ENCODE assay signal across 7 cellular contexts in the genomic region with DNA sequence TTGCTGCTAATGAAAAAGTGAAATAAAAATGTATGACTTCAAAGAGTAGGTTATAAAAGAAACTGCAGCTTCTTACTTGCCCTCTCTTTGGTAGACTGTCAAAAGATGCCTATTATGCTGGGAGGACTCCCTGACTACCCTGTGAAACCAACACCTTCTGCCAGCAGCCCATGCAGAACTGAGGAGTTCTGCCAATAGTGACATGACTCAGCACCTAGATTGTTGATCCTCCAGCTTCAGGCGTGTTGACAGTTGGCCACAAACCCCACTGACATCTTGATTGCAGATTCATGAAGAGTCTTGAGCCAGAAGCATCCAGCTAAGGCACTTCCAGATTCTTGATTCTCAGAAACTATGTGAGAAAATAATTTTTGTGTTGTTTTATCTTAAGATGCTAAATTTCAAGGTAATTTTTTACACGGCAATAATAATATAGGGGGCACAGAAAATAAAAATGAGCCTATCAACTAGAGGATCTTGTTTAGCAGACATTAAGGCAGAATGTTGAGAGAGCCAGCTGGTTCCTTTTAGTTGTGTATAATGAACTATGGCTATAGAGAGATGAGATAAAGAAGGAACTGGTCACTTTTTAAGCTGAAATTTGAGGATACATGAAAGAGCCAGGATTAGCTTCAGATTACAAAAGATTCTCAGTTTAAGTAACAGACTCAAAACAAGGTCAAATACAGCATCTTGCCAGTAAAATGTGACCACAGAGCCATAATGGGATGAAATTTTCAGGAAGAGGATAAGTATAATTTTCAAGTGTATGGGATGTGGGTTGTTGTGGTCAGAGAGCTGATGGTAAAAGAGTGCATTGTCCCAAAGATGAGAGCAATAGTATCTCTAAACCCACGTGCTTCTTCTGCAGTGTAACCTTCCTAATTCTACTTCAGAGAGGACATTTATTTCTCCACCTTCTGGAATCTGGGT.
A peak's percentile ranks its signal among the peaks of the same experiment; 100 is the strongest.
DNase-seq lines count a peak whose midpoint lies in the region; ATAC-seq, FAIRE-seq and TF ChIP-seq lines count a peak whose summit lies in the region.

No MANE protein-coding gene starts in this region.

- H4K91ac ChIP-seq in H9 (ENCODE audit: insufficient read length, low read depth, low read length): no peak overlapping the region

- no peaks in the 10 kb centered on the region for H3K36me3 ChIP-seq in skeletal muscle tissue (ENCODE audit: control insufficient read depth in 3 of 3, insufficient read depth in 3 of 3, low read length in 3 of 3)

- H3K4me1 Mint-ChIP-seq in H9: peaks cover 4 to 15% of the 10 kb centered on the region in 2 experiments

- no peak overlapping the region for H3K56ac ChIP-seq in H9 (ENCODE audit: insufficient read length, low read depth, low read length)

- H3K27ac ChIP-seq in RWPE1 (0 out of 2 replicates have a peak overlapping the region, but pooled peaks have one; percentile 26), skeletal muscle tissue (ENCODE audit: low read depth, low read length) (peak overlapping the region; percentile 68), H9 (ENCODE audit: insufficient read length, low read depth, low read length) (no peak overlapping the region)

- H3K9ac ChIP-seq in skeletal muscle tissue (ENCODE audit: low read depth in 1 of 3, low read length in 3 of 3): no peak overlapping the region
- H3K9ac ChIP-seq in H9 (ENCODE audit: extremely low read depth, insufficient read length, low read length): no peak overlapping the region

- H3K79me2 ChIP-seq in H9 (ENCODE audit: insufficient read depth, low read length): no peaks in the 10 kb centered on the region

- H3K9me3 Mint-ChIP-seq in H9: no peaks in the 10 kb centered on the region; a peak in 1 of 5 replicates

- no peak overlapping the region for H3K18ac ChIP-seq in H9 (ENCODE audit: insufficient read length, low read depth, low read length)

- no peak overlapping the region for H3K14ac ChIP-seq in H9 (ENCODE audit: insufficient read depth, low read length)

- POLR2A ChIA-PET in RWPE1 (lab: Yijun Ruan, JAX; ENCODE audit: low non-redundant PET): no interaction called here

- no peak overlapping the region for H3T11ph ChIP-seq in H9 (ENCODE audit: low read length)

- no peak overlapping the region for H4K8ac ChIP-seq in H9 (replicated peaks; ENCODE audit: insufficient read length, low read depth, low read length)

- TF ChIP-seq CTCF in RWPE1 (conservative IDR thresholded peaks at IDR 0.05; ENCODE audit: low read depth) (no peak), epithelial cell of proximal tubule (conservative IDR thresholded peaks at IDR 0.05; ENCODE audit: low read depth, low read length) (no peak), H9 (conservative IDR thresholded peaks at IDR 0.05) (no peak)

- no peak overlapping the region for H2BK12ac ChIP-seq in H9 (ENCODE audit: insufficient read length, low read depth, low read length)

- H3K4me3 ChIP-seq in epithelial cell of proximal tubule (ENCODE audit: low read depth, low read length) (no peak overlapping the region), skeletal muscle tissue (ENCODE audit: low read length in 3 of 3) (no peak overlapping the region)

- H3K4me2 ChIP-seq in H9 (ENCODE audit: insufficient read depth, insufficient read length, low read length): no peak overlapping the region

- no CpG with 5 or more reads among the region's 3 CpGs for WGBS in H9 (ENCODE audit: extremely low coverage, insufficient read length, low lambda C conversion rate)

- peak; percentile 12 for DNase-seq in GM12892 (ENCODE audit: insufficient read length)
- peak; percentile 16 for DNase-seq in RWPE1 (ENCODE audit: low spot score)
- DNase-seq in epithelial cell of proximal tubule (ENCODE audit: low read depth): peak; percentile 72
- no peak for DNase-seq in H9

- no peak overlapping the region for H2BK20ac ChIP-seq in H9 (ENCODE audit: low read depth, low read length, poor library complexity, severe bottlenecking)

- no peak overlapping the region for H2AFZ ChIP-seq in H9 (ENCODE audit: low read length)

- ATAC-seq in GM21447 (IDR thresholded peaks at IDR 0.05; ENCODE audit: unreplicated experiment): peak; percentile 99
- peak; percentile 98 for ATAC-seq in HG03565 (IDR thresholded peaks at IDR 0.05; ENCODE audit: unreplicated experiment)

- H3K9me3 ChIP-seq in skeletal muscle tissue (ENCODE audit: control insufficient read depth in 3 of 3, low read length in 3 of 3) (no peaks in the 10 kb centered on the region), H9 (ENCODE audit: control insufficient read depth, low read depth, low read length) (no peaks in the 10 kb centered on the region)

- no peaks in the 10 kb centered on the region for H3K79me1 ChIP-seq in H9 (ENCODE audit: insufficient read depth, low read depth, low read length, poor library complexity, severe bottlenecking)

- no peaks in the 10 kb centered on the region for H3K27me3 ChIP-seq in skeletal muscle tissue (ENCODE audit: control insufficient read depth in 3 of 3, insufficient read depth in 3 of 3, low read length in 3 of 3)
- H3K27me3 ChIP-seq in H9 (ENCODE audit: insufficient read depth, low read length): no peaks in the 10 kb centered on the region

- H3K27me3 Mint-ChIP-seq in H9 (ENCODE audit: low read depth): no peaks in the 10 kb centered on the region

- peak; percentile 78 for FAIRE-seq in GM12892 (lab: Jason Lieb, UNC)

- H2AK5ac ChIP-seq in H9 (ENCODE audit: insufficient read length, low read length): no peak overlapping the region

- H3K27ac Mint-ChIP-seq in H9: no peak overlapping the region

- peaks cover 0 to 4% (median 0%) of the 10 kb centered on the region in 3 experiments; a peak in 3 of 7 replicates for H3K36me3 Mint-ChIP-seq in H9 (ENCODE audit: insufficient read depth in 1 of 3, low read depth in 3 of 3)

- H3K23ac ChIP-seq in H9 (ENCODE audit: insufficient read length, low read depth, low read length): no peak overlapping the region

- H3K4me1 ChIP-seq in skeletal muscle tissue (ENCODE audit: control insufficient read depth in 3 of 3, insufficient read depth in 3 of 3, low read length in 3 of 3) (peaks cover 3 to 23% (median 13%) of the 10 kb centered on the region in 3 donors), H9 (ENCODE audit: insufficient read depth, low read length) (0 out of 2 replicates have a peak, but pooled peaks cover 3% of the 10 kb centered on the region)

- no peak overlapping the region for H4K5ac ChIP-seq in H9 (ENCODE audit: insufficient read length, low read depth, low read length)

- H3K23me2 ChIP-seq in H9 (ENCODE audit: insufficient read length, low read depth, low read length, poor library complexity, severe bottlenecking): no peaks in the 10 kb centered on the region

- H2BK15ac ChIP-seq in H9 (ENCODE audit: low read depth, low read length): no peak overlapping the region

- CTCF ChIA-PET in RWPE1 (lab: Yijun Ruan, JAX): interaction anchor here (0.5 to 1.3 kb wide), 4 partner anchors 10 to 497 kb away, joined by 3 to 4 read pairs (median 4); no protein-coding TSS in a partner anchor

- H3K4me3 Mint-ChIP-seq in H9: no peak overlapping the region

- no peaks in the 10 kb centered on the region for H4K20me1 ChIP-seq in H9 (ENCODE audit: control insufficient read depth, insufficient read depth, insufficient read length)

- no peak overlapping the region for H2BK5ac ChIP-seq in H9 (ENCODE audit: insufficient read length, low read length)

- H3K4ac ChIP-seq in H9 (ENCODE audit: low read depth, low read length): no peak overlapping the region

- TF ChIP-seq POLR2A in GM12892 (IDR thresholded peaks at IDR 0.05; ENCODE audit: low read depth, low read length): no peak

- H2BK120ac ChIP-seq in H9 (ENCODE audit: low read depth, low read length, poor library complexity, severe bottlenecking): no peak overlapping the region
